In genomic region chr3:48877671-48878070, GRCh38 we compare ENCODE assay signal across 16 cellular contexts.
"Had no signal": no experiment of that assay in that cellular context is flagged by ENCODE, and none has a peak within 500 bp of the region (broad histone marks: within the 10 kb centered on the region; RNA-seq: fewer than 3 reads in every experiment).

No MANE protein-coding gene starts in this region.

- H3K36me3 Mint-ChIP-seq: activated naive CD8-positive, alpha-beta T cell had no signal

- H3K4me3 ChIP-seq: colonic mucosa, gastroesophageal sphincter, hepatocyte, lower lobe of right lung, pancreas, tibial artery, vagina had no signal

- H3K27me3 Mint-ChIP-seq: activated naive CD8-positive, alpha-beta T cell had no signal

- H3K9me3 Mint-ChIP-seq: mesothelial cell of epicardium had no signal

- H3K27ac Mint-ChIP-seq: activated naive CD8-positive, alpha-beta T cell; mesothelial cell of epicardium had no signal

- DNase-seq: activated CD4-positive, alpha-beta T cell treated with anti-CD3 and anti-CD28 coated beads, Interleukin-2, amount 50 U/mL, for 1 hour; activated effector memory CD4-positive, alpha-beta T cell treated with anti-CD3 and anti-CD28 coated beads, Interleukin-2, amount 50 U/mL, for 16 hours; activated T-cell treated with anti-CD3 and anti-CD28 coated beads, Interleukin-2, amount 50 U/mL, for 1 hour; anterior cingulate cortex; colonic mucosa; effector CD8-positive, alpha-beta T cell; lower lobe of right lung; pancreas; stimulated activated CD4-positive, alpha-beta T cell treated with anti-CD3 and anti-CD28 coated beads, Interleukin-15, amount 100 ng/mL, for 24 hours; stimulated activated CD4-positive, alpha-beta T cell treated with anti-CD3 and anti-CD28 coated beads, Interleukin-4, amount 100 ng/mL, for 24 hours; tibial artery had no signal

- H3K4me1 Mint-ChIP-seq: mesothelial cell of epicardium had no signal

- ATAC-seq: gastroesophageal sphincter, lower lobe of right lung, pancreas had no signal

- H3K4me3 Mint-ChIP-seq: activated naive CD8-positive, alpha-beta T cell; mesothelial cell of epicardium had no signal
